In the genomic region with DNA sequence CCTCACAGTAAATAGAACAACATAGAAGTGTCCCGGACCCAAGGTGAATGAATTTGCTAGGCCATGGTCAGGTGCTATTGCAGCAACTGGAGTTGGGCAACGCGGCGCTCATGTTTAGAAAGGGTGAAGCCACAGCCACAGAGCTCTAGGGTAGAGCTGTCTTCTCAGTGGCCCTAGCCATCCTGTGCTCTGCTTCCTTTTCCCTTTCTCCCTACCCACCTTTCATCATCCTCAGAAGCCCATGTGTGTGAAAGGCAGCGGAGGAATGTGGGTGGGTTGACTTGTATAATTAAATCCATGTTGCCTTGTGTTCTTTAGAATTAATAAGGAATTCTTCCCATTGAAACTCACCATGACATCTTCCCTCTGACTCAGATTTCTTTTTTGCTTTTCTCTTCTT, we compare ENCODE assay signal across 15 cellular contexts.
DNase-seq lines count a peak whose midpoint lies in the region; ATAC-seq and TF ChIP-seq lines count a peak whose summit lies in the region.
"Had no signal": no experiment of that assay in that cellular context is flagged by ENCODE, and none has a peak within 500 bp of the region (broad histone marks: within the 10 kb centered on the region; RNA-seq: fewer than 3 reads in every experiment).

No MANE protein-coding gene starts in this region.

- peak overlapping the region; percentile 70 for H3K9ac ChIP-seq in smooth muscle cell (ENCODE audit: low read depth)

- peaks cover 12% of the 10 kb centered on the region for H3F3A ChIP-seq in smooth muscle cell (ENCODE audit: low read depth)

- H4K20me1 ChIP-seq in smooth muscle cell (ENCODE audit: low read depth), result no peaks in the 10 kb centered on the region

- H3K36me3 ChIP-seq in smooth muscle cell (ENCODE audit: low read depth), result no peaks in the 10 kb centered on the region

- H2AFZ ChIP-seq in smooth muscle cell (ENCODE audit: low read depth), result no peak overlapping the region

- peak; percentile 67 for DNase-seq in GM04503 (ENCODE audit: low read depth)
- peak; percentile 92 for DNase-seq in fibroblast of peridontal ligament (ENCODE audit: extremely low read depth)
- DNase-seq in smooth muscle cell (lab: John Stamatoyannopoulos, UW; ENCODE audit: unreplicated experiment), result no peak
- DNase-seq in activated naive CD4-positive, alpha-beta T cell treated with Interleukin-2 at 50 U/mL for 16 hours, result no peak
- DNase-seq in NCI-H774 (lab: John Stamatoyannopoulos, UW), result no peak
- DNase-seq: activated CD8-positive, alpha-beta memory T cell treated with anti-CD3 and anti-CD28 coated beads for 24 hours; COR-L47; effector memory CD4-positive, alpha-beta T cell; GF-D8; NCI-H1092 treated with DMSO at 0.1 percent for 48 hours; psoas muscle; testis had no signal

- no peak for TF ChIP-seq CTCF in smooth muscle cell (IDR thresholded peaks at IDR 0.05; ENCODE audit: borderline replicate concordance, insufficient read depth, poor library complexity, severe bottlenecking)

- H3K9me3 ChIP-seq in smooth muscle cell (replicated peaks; ENCODE audit: low read depth), result no peaks in the 10 kb centered on the region
- H3K9me3 ChIP-seq: psoas muscle, testis had no signal

- H3K4me3 ChIP-seq in smooth muscle cell, result no peak overlapping the region
- H3K4me3 ChIP-seq: psoas muscle, testis had no signal

- H3K79me2 ChIP-seq in smooth muscle cell (ENCODE audit: low read depth), result no peaks in the 10 kb centered on the region

- peak overlapping the region; percentile 94 for H3K27ac ChIP-seq in smooth muscle cell (ENCODE audit: low read depth)
- H3K27ac ChIP-seq: psoas muscle, testis, VCaP had no signal

- H3K4me2 ChIP-seq in smooth muscle cell, result peak overlapping the region; percentile 68

- peaks cover 19% of the 10 kb centered on the region for H3K4me1 ChIP-seq in smooth muscle cell (ENCODE audit: low read depth)
- H3K4me1 ChIP-seq: psoas muscle, testis had no signal

- ATAC-seq in SK-N-SH treated with all-trans-retinoic acid at 6 μM for 48 hours (peak; percentile 86), GM19328 (IDR thresholded peaks at IDR 0.05; ENCODE audit: unreplicated experiment) (no peak)

- WGBS in smooth muscle cell (ENCODE audit: low lambda C conversion rate), result 76% methylated on average over 5 of the region's 5 CpGs

- no peaks in the 10 kb centered on the region for H3K27me3 ChIP-seq in smooth muscle cell (ENCODE audit: low read depth)
- H3K27me3 ChIP-seq: testis had no signal

TF ChIP-seq in SK-N-SH treated with all-trans-retinoic acid at 6 μM for 48 hours, 23 proteins besides CTCF, POLR2A, EP300 and RAD21:
- no peak for TF ChIP-seq ZFP30 (CRISPR knock-in tag; IDR thresholded peaks at IDR 0.05)
- TF ChIP-seq, protein P1, sequence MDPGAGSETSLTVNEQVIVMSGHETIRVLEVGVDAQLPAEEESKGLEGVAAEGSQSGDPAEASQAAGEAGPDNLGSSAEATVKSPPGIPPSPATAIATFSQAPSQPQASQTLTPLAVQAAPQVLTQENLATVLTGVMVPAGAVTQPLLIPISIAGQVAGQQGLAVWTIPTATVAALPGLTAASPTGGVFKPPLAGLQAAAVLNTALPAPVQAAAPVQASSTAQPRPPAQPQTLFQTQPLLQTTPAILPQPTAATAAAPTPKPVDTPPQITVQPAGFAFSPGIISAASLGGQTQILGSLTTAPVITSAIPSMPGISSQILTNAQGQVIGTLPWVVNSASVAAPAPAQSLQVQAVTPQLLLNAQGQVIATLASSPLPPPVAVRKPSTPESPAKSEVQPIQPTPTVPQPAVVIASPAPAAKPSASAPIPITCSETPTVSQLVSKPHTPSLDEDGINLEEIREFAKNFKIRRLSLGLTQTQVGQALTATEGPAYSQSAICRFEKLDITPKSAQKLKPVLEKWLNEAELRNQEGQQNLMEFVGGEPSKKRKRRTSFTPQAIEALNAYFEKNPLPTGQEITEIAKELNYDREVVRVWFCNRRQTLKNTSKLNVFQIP (CRISPR knock-in tag; IDR thresholded peaks at IDR 0.05; ENCODE audit: borderline replicate concordance, low read depth), result no peak
- no peak for TF ChIP-seq OSR1 (CRISPR knock-in tag; IDR thresholded peaks at IDR 0.05)
- TF ChIP-seq, protein P2, sequence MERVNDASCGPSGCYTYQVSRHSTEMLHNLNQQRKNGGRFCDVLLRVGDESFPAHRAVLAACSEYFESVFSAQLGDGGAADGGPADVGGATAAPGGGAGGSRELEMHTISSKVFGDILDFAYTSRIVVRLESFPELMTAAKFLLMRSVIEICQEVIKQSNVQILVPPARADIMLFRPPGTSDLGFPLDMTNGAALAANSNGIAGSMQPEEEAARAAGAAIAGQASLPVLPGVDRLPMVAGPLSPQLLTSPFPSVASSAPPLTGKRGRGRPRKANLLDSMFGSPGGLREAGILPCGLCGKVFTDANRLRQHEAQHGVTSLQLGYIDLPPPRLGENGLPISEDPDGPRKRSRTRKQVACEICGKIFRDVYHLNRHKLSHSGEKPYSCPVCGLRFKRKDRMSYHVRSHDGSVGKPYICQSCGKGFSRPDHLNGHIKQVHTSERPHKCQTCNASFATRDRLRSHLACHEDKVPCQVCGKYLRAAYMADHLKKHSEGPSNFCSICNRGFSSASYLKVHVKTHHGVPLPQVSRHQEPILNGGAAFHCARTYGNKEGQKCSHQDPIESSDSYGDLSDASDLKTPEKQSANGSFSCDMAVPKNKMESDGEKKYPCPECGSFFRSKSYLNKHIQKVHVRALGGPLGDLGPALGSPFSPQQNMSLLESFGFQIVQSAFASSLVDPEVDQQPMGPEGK (CRISPR knock-in tag; IDR thresholded peaks at IDR 0.05; ENCODE audit: borderline replicate concordance), result no peak
- TF ChIP-seq BACH2 (CRISPR knock-in tag; IDR thresholded peaks at IDR 0.05; ENCODE audit: borderline replicate concordance), result no peak
- no peak for TF ChIP-seq TOX (CRISPR knock-in tag; IDR thresholded peaks at IDR 0.05; ENCODE audit: borderline replicate concordance)
- no peak for TF ChIP-seq SNAI2 (CRISPR knock-in tag; IDR thresholded peaks at IDR 0.05)
- TF ChIP-seq ZNF8 (CRISPR knock-in tag; IDR thresholded peaks at IDR 0.05), result no peak
- TF ChIP-seq, protein P3, sequence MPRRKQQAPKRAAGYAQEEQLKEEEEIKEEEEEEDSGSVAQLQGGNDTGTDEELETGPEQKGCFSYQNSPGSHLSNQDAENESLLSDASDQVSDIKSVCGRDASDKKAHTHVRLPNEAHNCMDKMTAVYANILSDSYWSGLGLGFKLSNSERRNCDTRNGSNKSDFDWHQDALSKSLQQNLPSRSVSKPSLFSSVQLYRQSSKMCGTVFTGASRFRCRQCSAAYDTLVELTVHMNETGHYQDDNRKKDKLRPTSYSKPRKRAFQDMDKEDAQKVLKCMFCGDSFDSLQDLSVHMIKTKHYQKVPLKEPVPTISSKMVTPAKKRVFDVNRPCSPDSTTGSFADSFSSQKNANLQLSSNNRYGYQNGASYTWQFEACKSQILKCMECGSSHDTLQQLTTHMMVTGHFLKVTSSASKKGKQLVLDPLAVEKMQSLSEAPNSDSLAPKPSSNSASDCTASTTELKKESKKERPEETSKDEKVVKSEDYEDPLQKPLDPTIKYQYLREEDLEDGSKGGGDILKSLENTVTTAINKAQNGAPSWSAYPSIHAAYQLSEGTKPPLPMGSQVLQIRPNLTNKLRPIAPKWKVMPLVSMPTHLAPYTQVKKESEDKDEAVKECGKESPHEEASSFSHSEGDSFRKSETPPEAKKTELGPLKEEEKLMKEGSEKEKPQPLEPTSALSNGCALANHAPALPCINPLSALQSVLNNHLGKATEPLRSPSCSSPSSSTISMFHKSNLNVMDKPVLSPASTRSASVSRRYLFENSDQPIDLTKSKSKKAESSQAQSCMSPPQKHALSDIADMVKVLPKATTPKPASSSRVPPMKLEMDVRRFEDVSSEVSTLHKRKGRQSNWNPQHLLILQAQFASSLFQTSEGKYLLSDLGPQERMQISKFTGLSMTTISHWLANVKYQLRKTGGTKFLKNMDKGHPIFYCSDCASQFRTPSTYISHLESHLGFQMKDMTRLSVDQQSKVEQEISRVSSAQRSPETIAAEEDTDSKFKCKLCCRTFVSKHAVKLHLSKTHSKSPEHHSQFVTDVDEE (CRISPR knock-in tag; IDR thresholded peaks at IDR 0.05), result no peak
TF ChIP-seq in SK-N-SH treated with all-trans-retinoic acid at 6 μM for 48 hours: peak in this region for 0.

Comparison
In these comparisons a context has a peak if more than half of its experiments do, and no peak if none do; other contexts are left out.
1. DNase-seq: peak in GM04503 (single experiment) and fibroblast of peridontal ligament (single experiment); none in smooth muscle cell (single experiment), activated naive CD4-positive, alpha-beta T cell treated with Interleukin-2 at 50 U/mL for 16 hours (single experiment) and NCI-H774 (single experiment).